9 cellular contexts compared by ENCODE assay signal in genomic region chr10:3362415-3362814, GRCh38.
"Had no signal": no experiment of that assay in that cellular context is flagged by ENCODE, and none has a peak within 500 bp of the region (broad histone marks: within the 10 kb centered on the region; RNA-seq: fewer than 3 reads in every experiment).

No MANE protein-coding gene starts in this region.

- H3K4me3 Mint-ChIP-seq: HFFc6, IgD-negative memory B cell had no signal

- H3K9me3 ChIP-seq: HAP-1 had no signal

- DNase-seq: GM23248, GOT3, H7, HFFc6 had no signal

- ATAC-seq: HCT116, HepG2 had no signal

- H3K27ac ChIP-seq: GM23248, HL-60 had no signal

- H3K27ac Mint-ChIP-seq: HFFc6, IgD-negative memory B cell had no signal
